8 cellular contexts compared by ENCODE assay signal in the genomic region with DNA sequence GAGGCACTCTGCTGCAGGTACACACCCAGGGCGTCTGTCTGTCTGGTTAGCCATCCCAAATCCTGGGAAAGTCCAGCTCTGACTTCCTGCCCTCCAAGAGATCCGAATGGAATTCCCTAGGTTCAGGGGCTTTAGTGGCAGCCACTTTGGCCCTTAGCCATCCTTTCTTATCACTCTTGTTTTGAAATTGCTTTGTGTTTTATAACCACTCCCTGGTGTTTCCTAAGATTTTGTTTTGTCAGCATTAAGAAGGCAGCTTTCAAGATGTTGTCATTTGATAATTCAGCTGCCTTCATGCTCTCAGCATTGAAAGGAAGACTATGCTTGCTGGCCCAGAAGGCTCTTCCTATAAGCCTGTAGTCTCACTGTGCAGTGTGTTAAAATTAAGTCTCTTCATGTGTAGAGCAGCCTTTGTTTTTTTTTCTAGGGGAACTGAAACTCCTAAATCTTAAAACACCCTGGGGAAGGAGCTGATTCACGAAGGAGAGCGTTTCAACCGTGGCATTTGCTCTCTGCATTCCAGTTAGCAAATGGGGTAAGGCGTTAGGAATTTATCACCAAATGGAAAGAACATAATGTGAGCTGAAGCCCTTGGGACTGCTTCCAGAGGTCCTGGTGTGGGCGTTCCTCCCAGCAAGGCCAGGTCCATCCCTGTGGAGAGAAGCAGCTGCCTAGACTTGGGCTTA. TPM values are rescaled to one million over a fixed set of nuclear protein-coding genes. Genes with fewer than 3 reads are reported as not detected.
DNase-seq lines count a peak whose midpoint lies in the region; ATAC-seq and TF ChIP-seq lines count a peak whose summit lies in the region.

No MANE protein-coding gene starts in this region.

- CTCF ChIA-PET in A673 (lab: Charles Lee) = no interaction called here

- H3K4me3 ChIP-seq in A673 (ENCODE audit: low read depth, low read length, poor library complexity, severe bottlenecking) = no peak overlapping the region
- no peak overlapping the region for H3K4me3 ChIP-seq in brain microvascular endothelial cell (ENCODE audit: low read depth, low read length)
- no peak overlapping the region for H3K4me3 ChIP-seq in left lung
- no peak overlapping the region for H3K4me3 ChIP-seq in upper lobe of right lung

- TF ChIP-seq CTCF in A673 (conservative IDR thresholded peaks at IDR 0.05; ENCODE audit: low read depth, low read length) = no peak
- TF ChIP-seq CTCF in brain microvascular endothelial cell (IDR thresholded peaks at IDR 0.05; ENCODE audit: low read depth, low read length, missing control alignments) = no peak
- no peak for TF ChIP-seq CTCF in left lung (IDR thresholded peaks at IDR 0.05)
- TF ChIP-seq CTCF in upper lobe of right lung (IDR thresholded peaks at IDR 0.05) = no peak

- no peak overlapping the region for H3K27ac Mint-ChIP-seq in activated T-helper 2 cell treated with anti-CD3 and anti-CD28 coated beads, Interferon-gamma antibody, Interleukin-2, Interleukin-4, amounts not matched to agents 10 μg/mL and 5 μg/mL and 100 μg/mL, durations not matched to agents 14 hours and 24 hours and 36 hours

- H3K9me3 Mint-ChIP-seq in activated T-helper 2 cell treated with anti-CD3 and anti-CD28 coated beads, Interferon-gamma antibody, Interleukin-2, Interleukin-4, amounts not matched to agents 10 μg/mL and 5 μg/mL and 100 μg/mL, durations not matched to agents 14 hours and 24 hours and 36 hours = no peaks in the 10 kb centered on the region

- in situ Hi-C loops in brain microvascular endothelial cell (cut with HindIII; ENCODE audit: low pct_ligation_motif_present, low sequenced_read_pairs) = no loop called here

- H3K36me3 Mint-ChIP-seq in activated T-helper 2 cell treated with anti-CD3 and anti-CD28 coated beads, Interferon-gamma antibody, Interleukin-2, Interleukin-4, amounts not matched to agents 10 μg/mL and 5 μg/mL and 100 μg/mL, durations not matched to agents 14 hours and 24 hours and 36 hours (ENCODE audit: low read depth) = peaks cover 61% of the 10 kb centered on the region

- no peak overlapping the region for H3K4me3 Mint-ChIP-seq in activated T-helper 2 cell treated with anti-CD3 and anti-CD28 coated beads, Interferon-gamma antibody, Interleukin-2, Interleukin-4, amounts not matched to agents 10 μg/mL and 5 μg/mL and 100 μg/mL, durations not matched to agents 14 hours and 24 hours and 36 hours (ENCODE audit: low read depth)

- H3K9me3 ChIP-seq in A673 (ENCODE audit: low read depth, low read length, poor library complexity, severe bottlenecking) = no peaks in the 10 kb centered on the region
- no peaks in the 10 kb centered on the region for H3K9me3 ChIP-seq in left lung
- no peaks in the 10 kb centered on the region for H3K9me3 ChIP-seq in upper lobe of right lung

- H3K4me1 ChIP-seq in A673 (ENCODE audit: insufficient read depth, low read length, poor library complexity, severe bottlenecking) (peaks cover 22% of the 10 kb centered on the region), left lung (peaks cover 23 to 27% of the 10 kb centered on the region in 2 donors), upper lobe of right lung (peaks cover 35% of the 10 kb centered on the region)

- H3K27ac ChIP-seq in A673 (ENCODE audit: low read depth, low read length, poor library complexity, severe bottlenecking) (peak overlapping the region; percentile 67), brain microvascular endothelial cell (peak overlapping the region; percentile 80), left lung (peak overlapping the region; percentile 79 to 81), upper lobe of right lung (peak overlapping the region; percentile 81)

- peak; percentile 67 for DNase-seq in A673 (ENCODE audit: low spot score)
- peak; percentile 83 for DNase-seq in brain microvascular endothelial cell
- no peak for DNase-seq in left lung
- peak; percentile 67 for DNase-seq in upper lobe of right lung
- DNase-seq in cerebellar nuclear complex (lab: John Stamatoyannopoulos, UW) = no peak
- DNase-seq in activated T-helper 2 cell treated with anti-CD3 and anti-CD28 coated beads, Interferon-gamma antibody, Interleukin-2, Interleukin-4, amounts not matched to agents 10 μg/mL and 5 μg/mL and 100 μg/mL, durations not matched to agents 14 hours and 24 hours and 36 hours (ENCODE audit: low spot score) = no peak
- no peak for DNase-seq in KG1 (lab: John Stamatoyannopoulos, UW)

- peaks cover 7% of the 10 kb centered on the region for H3K4me1 Mint-ChIP-seq in activated T-helper 2 cell treated with anti-CD3 and anti-CD28 coated beads, Interferon-gamma antibody, Interleukin-2, Interleukin-4, amounts not matched to agents 10 μg/mL and 5 μg/mL and 100 μg/mL, durations not matched to agents 14 hours and 24 hours and 36 hours (ENCODE audit: low read depth)

- H3K27me3 ChIP-seq in A673 (replicated peaks; ENCODE audit: insufficient read depth, low read depth, low read length, poor library complexity) (no peaks in the 10 kb centered on the region), brain microvascular endothelial cell (replicated peaks) (no peaks in the 10 kb centered on the region), left lung (no peaks in the 10 kb centered on the region), upper lobe of right lung (no peaks in the 10 kb centered on the region)

- peak; percentile 48 for ATAC-seq in HG02759 (IDR thresholded peaks at IDR 0.05; ENCODE audit: unreplicated experiment)
- peak; percentile 51 for ATAC-seq in left lung
- ATAC-seq in upper lobe of right lung = peak; percentile 75

- BruUV-seq in A673 (replicated peaks; lab: Mats Ljungman, UMichigan) = no TSS peak

- H3K27me3 Mint-ChIP-seq in activated T-helper 2 cell treated with anti-CD3 and anti-CD28 coated beads, Interferon-gamma antibody, Interleukin-2, Interleukin-4, amounts not matched to agents 10 μg/mL and 5 μg/mL and 100 μg/mL, durations not matched to agents 14 hours and 24 hours and 36 hours (ENCODE audit: low read depth) = no peaks in the 10 kb centered on the region

- POLR2A ChIA-PET in A673 (lab: Charles Lee; ENCODE audit: low non-redundant PET) = no interaction called here

- H3K36me3 ChIP-seq in A673 (ENCODE audit: insufficient read depth, low read length, poor library complexity, severe bottlenecking) (peaks cover 36% of the 10 kb centered on the region), brain microvascular endothelial cell (replicated peaks) (peaks cover 12% of the 10 kb centered on the region), left lung (peaks cover 0 to 55% of the 10 kb centered on the region in 2 donors), upper lobe of right lung (peaks cover 23% of the 10 kb centered on the region)

- intact Hi-C loops in A673 (cut with micrococcal nuclease; ENCODE audit: unreplicated experiment) = no loop called here
- intact Hi-C loops in left lung (cut with DNase I) = no loop called here
- intact Hi-C loops in upper lobe of right lung (cut with DNase I) = no loop called here
- intact Hi-C loops in activated T-helper 2 cell treated with anti-CD3 and anti-CD28 coated beads, Interferon-gamma antibody, Interleukin-2, Interleukin-4, amounts not matched to agents 10 μg/mL and 5 μg/mL and 100 μg/mL, durations not matched to agents 14 hours and 24 hours and 36 hours (cut with micrococcal nuclease) = no loop called here

RNA-seq across cellular contexts. Expression of a gene that starts 14.2 kb away (rescaled TPM):
- total RNA-seq in A673 (2021) = 0.81 and 1.0 TPM in 2 replicates
- total RNA-seq in left lung = 100 to 1,000 TPM in 1 of 2 donors, 10 to 100 TPM in 1; 74.0 to 102 TPM
- total RNA-seq in upper lobe of right lung = 265 TPM
- total RNA-seq in activated T-helper 2 cell treated with anti-CD3 and anti-CD28 coated beads, Interferon-gamma antibody, Interleukin-2, Interleukin-4, amounts not matched to agents 10 μg/mL and 5 μg/mL and 100 μg/mL, durations not matched to agents 14 hours and 24 hours and 36 hours = 0.21 TPM in 1 of 2 replicates, not detected in the other

RNA-seq across cellular contexts. Expression of a gene that starts 35.9 kb away (rescaled TPM):
- total RNA-seq in A673 (2021) = 47.4 and 57.3 TPM in 2 replicates
- 10 to 100 TPM; 33.2 to 34.8 TPM for total RNA-seq in left lung
- total RNA-seq in upper lobe of right lung = 36.2 TPM
- 83.0 and 86.5 TPM in 2 replicates for total RNA-seq in activated T-helper 2 cell treated with anti-CD3 and anti-CD28 coated beads, Interferon-gamma antibody, Interleukin-2, Interleukin-4, amounts not matched to agents 10 μg/mL and 5 μg/mL and 100 μg/mL, durations not matched to agents 14 hours and 24 hours and 36 hours

RNA-seq across cellular contexts. Expression of a gene that starts 35.9 kb away (rescaled TPM):
- total RNA-seq in A673 (2021) (94.7 and 95.2 TPM in 2 replicates), left lung (100 to 1,000 TPM in 1 of 2 donors, 10 to 100 TPM in 1; 86.8 to 129 TPM), upper lobe of right lung (125 TPM)
- 38.0 and 40.3 TPM in 2 replicates for total RNA-seq in activated T-helper 2 cell treated with anti-CD3 and anti-CD28 coated beads, Interferon-gamma antibody, Interleukin-2, Interleukin-4, amounts not matched to agents 10 μg/mL and 5 μg/mL and 100 μg/mL, durations not matched to agents 14 hours and 24 hours and 36 hours

Comparison
In these comparisons a context has a peak if more than half of its experiments do, and no peak if none do; other contexts are left out.
1. DNase-seq: peak in A673 (single experiment), brain microvascular endothelial cell (single experiment) and upper lobe of right lung (single experiment); none in left lung (0 of 2), cerebellar nuclear complex (0 of 2), activated T-helper 2 cell treated with anti-CD3 and anti-CD28 coated beads, Interferon-gamma antibody, Interleukin-2, Interleukin-4, amounts not matched to agents 10 μg/mL and 5 μg/mL and 100 μg/mL, durations not matched to agents 14 hours and 24 hours and 36 hours (single experiment) and KG1 (single experiment).
2. RNA of a gene that starts 14.2 kb away (total RNA-seq): 265 TPM in upper lobe of right lung (single experiment) and 74.0 to 102 TPM in left lung; 0.81 to 1.0 TPM in A673 and 0.21 TPM in activated T-helper 2 cell treated with anti-CD3 and anti-CD28 coated beads, Interferon-gamma antibody, Interleukin-2, Interleukin-4, amounts not matched to agents 10 μg/mL and 5 μg/mL and 100 μg/mL, durations not matched to agents 14 hours and 24 hours and 36 hours; every median in the first group is over 10 times any median in the second.
3. Peak in every context shown above with its lines, with median percentiles within 50 percentile points of each other: H3K27ac ChIP-seq and ATAC-seq.